ENCODE assay signal across 34 cellular contexts in genomic region chr13:106696140-106696539, GRCh38.
"Had no signal": no experiment of that assay in that cellular context is flagged by ENCODE, and none has a peak within 500 bp of the region (broad histone marks: within the 10 kb centered on the region; RNA-seq: fewer than 3 reads in every experiment).

No MANE protein-coding gene starts in this region.

- H3K36me3 ChIP-seq: MG63, Peyer's patch, WERI-Rb-1 had no signal

- H3K4me1 ChIP-seq: Peyer's patch had no signal

- H3K4me3 ChIP-seq: MG63, Peyer's patch had no signal

- H3K9me3 ChIP-seq: MG63, Peyer's patch had no signal

- ATAC-seq: activated CD8-positive, alpha-beta memory T cell treated with anti-CD3 and anti-CD28 coated beads, Interleukin-2, amount 10 ng/mL, durations not matched to agents 7 days and 5 days; activated naive CD8-positive, alpha-beta T cell treated with anti-CD3 and anti-CD28 coated beads, Interleukin-2, amount 50 U/mL, for 24 hours; PC-3 had no signal

- H3K27ac ChIP-seq: WERI-Rb-1 had no signal

- DNase-seq: activated CD4-positive, alpha-beta memory T cell treated with anti-CD3 and anti-CD28 coated beads, Interleukin-2, amount 10 ng/mL, durations not matched to agents 7 days and 5 days; activated CD4-positive, alpha-beta T cell treated with anti-CD3 and anti-CD28 coated beads for 1 hour; activated CD4-positive, alpha-beta T cell treated with anti-CD3 and anti-CD28 coated beads for 48 hours; activated CD4-positive, CD25-positive, alpha-beta regulatory T cell; activated CD8-positive, alpha-beta memory T cell treated with anti-CD3 and anti-CD28 coated beads for 24 hours; activated CD8-positive, alpha-beta memory T cell treated with anti-CD3 and anti-CD28 coated beads, Interleukin-2, amount 10 ng/mL, durations not matched to agents 7 days and 5 days; activated CD8-positive, alpha-beta memory T cell treated with anti-CD3 and anti-CD28 coated beads, Interleukin-2, amount 50 U/mL, for 48 hours; activated effector memory CD4-positive, alpha-beta T cell treated with Interleukin-2 at 50 U/mL for 16 hours; activated naive CD4-positive, alpha-beta T cell treated with anti-CD3 and anti-CD28 coated beads, Interleukin-2, amount 10 ng/mL, durations not matched to agents 7 days and 5 days; activated naive CD8-positive, alpha-beta T cell treated with anti-CD3 and anti-CD28 coated beads, Interleukin-2, amount 50 U/mL, for 24 hours; activated T-cell treated with anti-CD3 and anti-CD28 coated beads, Interleukin-2, amount 50 U/mL, for 48 hours; anterior cingulate cortex; Kasumi-1; KG1; MG63; NCI-H1092; NCI-H1417; NCI-H146; NCI-H187; NCI-H2029 treated with DMSO at 0.1 percent for 48 hours; NCI-H2107; NCI-H2171; NCI-H510A; NCI-H526; NCI-H748 treated with DMSO at 0.1 percent for 48 hours; NK-92 treated with Interleukin-12 subunit alpha and Interleukin-12 subunit beta, amount 100 ng/mL, for 24 hours; PC-3; Peyer's patch; RPMI8226; SW 1271; T-helper 1 cell; T-helper 2 cell; T-helper 9 cell; WERI-Rb-1 had no signal

- H3K27me3 ChIP-seq: MG63, Peyer's patch had no signal
